10 cellular contexts compared by ENCODE assay signal in the genomic region with DNA sequence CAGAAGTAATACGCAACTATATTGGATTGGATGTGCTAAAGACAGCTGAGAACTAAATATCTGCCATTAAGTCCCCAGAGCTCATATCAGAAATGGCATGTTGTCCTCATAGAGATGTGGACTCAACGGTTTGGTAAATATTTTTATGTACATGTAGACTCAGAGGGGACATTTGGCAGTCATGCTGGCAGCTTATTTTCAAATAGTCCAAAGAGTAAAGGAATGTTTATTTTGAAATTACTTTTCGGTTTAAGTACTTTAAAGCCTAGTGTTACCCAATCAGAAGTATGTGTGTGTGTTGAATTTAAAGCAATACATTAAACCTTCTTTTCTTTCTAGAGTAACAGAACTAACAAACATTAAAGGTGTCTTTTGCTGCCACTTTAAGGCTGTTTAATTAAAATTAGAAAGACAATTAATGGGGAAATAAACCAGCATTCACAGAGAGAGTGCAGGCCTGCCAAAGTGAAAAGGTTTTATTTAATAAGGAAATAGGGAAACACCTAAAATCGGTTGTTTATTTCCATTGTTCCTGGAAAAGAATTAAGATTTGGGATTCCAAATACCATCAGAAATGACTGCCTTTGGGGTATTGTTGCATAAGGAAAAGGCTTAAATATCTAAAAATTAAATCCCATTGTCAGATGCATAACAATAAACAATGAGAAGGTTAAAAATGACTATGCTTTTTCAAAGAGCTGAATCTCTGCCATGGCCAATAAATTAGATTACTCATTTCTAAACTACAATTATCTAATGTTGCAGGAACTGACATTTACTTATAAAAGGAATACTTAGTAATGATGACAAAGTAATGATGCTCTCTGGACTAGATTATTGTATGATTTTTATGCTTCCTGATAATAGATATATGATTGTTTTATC.
DNase-seq lines count a peak whose midpoint lies in the region; ATAC-seq and TF ChIP-seq lines count a peak whose summit lies in the region.
"Had no signal": no experiment of that assay in that cellular context is flagged by ENCODE, and none has a peak within 500 bp of the region (broad histone marks: within the 10 kb centered on the region; RNA-seq: fewer than 3 reads in every experiment).

No MANE protein-coding gene starts in this region.

- no peak overlapping the region for H3K4me3 ChIP-seq in fibroblast of mammary gland (ENCODE audit: control insufficient read depth, low read depth, low read length)
- H3K4me3 ChIP-seq: lower lobe of right lung had no signal

- ATAC-seq in GM19467 (IDR thresholded peaks at IDR 0.05; ENCODE audit: unreplicated experiment): peak; percentile 18
- peak; percentile 25 for ATAC-seq in HG03103 (IDR thresholded peaks at IDR 0.05; ENCODE audit: low read depth, unreplicated experiment)

- DNase-seq in EL: peak; percentile 30
- peak; percentile 70 for DNase-seq in fibroblast of mammary gland (ENCODE audit: low read depth)
- no peak for DNase-seq in nephron progenitor cell
- DNase-seq in 8988T: no peak
- no peak for DNase-seq in stimulated activated CD4-positive, alpha-beta T cell treated with anti-CD3 and anti-CD28 coated beads, Interleukin-2, amount 100 ng/mL, for 48 hours
- no peak for DNase-seq in activated CD4-positive, alpha-beta T cell treated with anti-CD3 and anti-CD28 coated beads, Interleukin-2, amount 50 U/mL, for 1 hour
- DNase-seq: activated CD4-positive, alpha-beta memory T cell treated with anti-CD3 and anti-CD28 coated beads for 36 hours; lower lobe of right lung had no signal

- no peak overlapping the region for H3K27ac Mint-ChIP-seq in nephron progenitor cell
- H3K27ac Mint-ChIP-seq: activated CD4-positive, alpha-beta memory T cell treated with anti-CD3 and anti-CD28 coated beads for 36 hours had no signal

- no peak overlapping the region for H3K4me3 Mint-ChIP-seq in nephron progenitor cell
- H3K4me3 Mint-ChIP-seq: activated CD4-positive, alpha-beta memory T cell treated with anti-CD3 and anti-CD28 coated beads for 36 hours had no signal

- no peaks in the 10 kb centered on the region for H3K9me3 Mint-ChIP-seq in nephron progenitor cell
- H3K9me3 Mint-ChIP-seq: activated CD4-positive, alpha-beta memory T cell treated with anti-CD3 and anti-CD28 coated beads for 36 hours had no signal

- no peaks in the 10 kb centered on the region for H3K36me3 Mint-ChIP-seq in nephron progenitor cell (ENCODE audit: low read depth)
- H3K36me3 Mint-ChIP-seq: activated CD4-positive, alpha-beta memory T cell treated with anti-CD3 and anti-CD28 coated beads for 36 hours had no signal

- H3K4me1 Mint-ChIP-seq in nephron progenitor cell: no peaks in the 10 kb centered on the region

- no peak for TF ChIP-seq CTCF in fibroblast of mammary gland (conservative IDR thresholded peaks at IDR 0.05; ENCODE audit: control insufficient read depth, insufficient read depth, low read depth, low read length)
- TF ChIP-seq CTCF in nephron progenitor cell (IDR thresholded peaks at IDR 0.05): no peak

- no peaks in the 10 kb centered on the region for H3K27me3 Mint-ChIP-seq in nephron progenitor cell (ENCODE audit: low read depth, poor library complexity)
- H3K27me3 Mint-ChIP-seq: activated CD4-positive, alpha-beta memory T cell treated with anti-CD3 and anti-CD28 coated beads for 36 hours had no signal

Comparison
In these comparisons a context has a peak if more than half of its experiments do, and no peak if none do; other contexts are left out.
1. DNase-seq: peak in EL (single experiment) and fibroblast of mammary gland (single experiment); none in nephron progenitor cell (single experiment), 8988T (single experiment), stimulated activated CD4-positive, alpha-beta T cell treated with anti-CD3 and anti-CD28 coated beads, Interleukin-2, amount 100 ng/mL, for 48 hours (0 of 2) and activated CD4-positive, alpha-beta T cell treated with anti-CD3 and anti-CD28 coated beads, Interleukin-2, amount 50 U/mL, for 1 hour (single experiment).